In genomic region chr10:58735087-58735486, GRCh38 we compare ENCODE assay signal across 24 cellular contexts.
"Had no signal": no experiment of that assay in that cellular context is flagged by ENCODE, and none has a peak within 500 bp of the region (broad histone marks: within the 10 kb centered on the region; RNA-seq: fewer than 3 reads in every experiment).

No MANE protein-coding gene starts in this region.

- DNase-seq: activated B cell treated with CpG ODN at 0.5 μM for 24 hours; activated CD4-positive, alpha-beta T cell treated with anti-CD3 and anti-CD28 coated beads for 36 hours; activated CD4-positive, alpha-beta T cell treated with anti-CD3 and anti-CD28 coated beads, Interleukin-2, amount 50 U/mL, for 4 hours; activated CD8-positive, alpha-beta memory T cell treated with anti-CD3 and anti-CD28 coated beads for 24 hours; activated CD8-positive, alpha-beta memory T cell treated with anti-CD3 and anti-CD28 coated beads, Interleukin-2, amount 50 U/mL, for 4 hours; activated naive CD4-positive, alpha-beta T cell; activated naive CD8-positive, alpha-beta T cell treated with anti-CD3 and anti-CD28 coated beads for 36 hours; activated T-cell treated with anti-CD3 and anti-CD28 coated beads, Interleukin-2, amount 50 U/mL, for 4 hours; amniotic stem cell; effector CD4-positive, alpha-beta T cell; erythroblast; foreskin melanocyte; hippocampal formation; kidney glomerular epithelial cell; mucosa of descending colon; nucleus accumbens; stimulated activated CD4-positive, alpha-beta T cell treated with anti-CD3 and anti-CD28 coated beads, Interleukin-1b, Interleukin-23, amount 100 ng/mL, for 48 hours; substantia nigra had no signal

- H3K27ac ChIP-seq: tibial nerve had no signal

- H3K4me3 Mint-ChIP-seq: activated B cell treated with CpG ODN at 0.5 μM for 24 hours; activated CD4-positive, alpha-beta T cell treated with anti-CD3 and anti-CD28 coated beads for 36 hours; activated naive CD8-positive, alpha-beta T cell treated with anti-CD3 and anti-CD28 coated beads for 36 hours; activated T-cell treated with anti-CD3 and anti-CD28 coated beads, Interleukin-2, amount 50 U/mL, for 4 hours; stimulated activated naive CD8-positive, alpha-beta T cell treated with anti-CD3 and anti-CD28 coated beads, Interleukin-15, Interleukin-2, amounts not matched to agents 100 ng/mL and 50 ng/mL, for 24 hours had no signal

- H3K27ac Mint-ChIP-seq: activated B cell treated with CpG ODN at 0.5 μM for 24 hours; activated CD4-positive, alpha-beta T cell treated with anti-CD3 and anti-CD28 coated beads for 36 hours; activated naive CD8-positive, alpha-beta T cell treated with anti-CD3 and anti-CD28 coated beads for 36 hours; activated T-helper 2 cell treated with anti-CD3 and anti-CD28 coated beads, Interferon-gamma antibody, Interleukin-2, Interleukin-4, amounts not matched to agents 10 μg/mL and 5 μg/mL and 100 μg/mL, durations not matched to agents 14 hours and 24 hours and 36 hours; dendritic cell treated with granulocyte-macrophage colony-stimulating factor and Interleukin-4, amounts not matched to agents 40 ng/mL and 50 ng/mL, for 4 days; stimulated activated naive CD8-positive, alpha-beta T cell treated with anti-CD3 and anti-CD28 coated beads, Interleukin-15, Interleukin-2, amounts not matched to agents 100 ng/mL and 50 ng/mL, for 24 hours had no signal

- FAIRE-seq: bronchial epithelial cell, endometrium had no signal

- H3K9me3 Mint-ChIP-seq: activated T-helper 2 cell treated with anti-CD3 and anti-CD28 coated beads, Interferon-gamma antibody, Interleukin-2, Interleukin-4, amounts not matched to agents 10 μg/mL and 5 μg/mL and 100 μg/mL, durations not matched to agents 14 hours and 24 hours and 36 hours had no signal

- H3K36me3 Mint-ChIP-seq: activated naive CD8-positive, alpha-beta T cell treated with anti-CD3 and anti-CD28 coated beads for 36 hours had no signal

- H3K27me3 ChIP-seq: tibial nerve had no signal

- ATAC-seq: activated CD4-positive, alpha-beta T cell treated with anti-CD3 and anti-CD28 coated beads for 36 hours; activated T-cell treated with anti-CD3 and anti-CD28 coated beads, Interleukin-2, amount 50 U/mL, for 4 hours; mucosa of descending colon had no signal

- H3K4me1 Mint-ChIP-seq: activated B cell treated with CpG ODN at 0.5 μM for 24 hours; activated CD4-positive, alpha-beta T cell treated with anti-CD3 and anti-CD28 coated beads for 36 hours; activated naive CD8-positive, alpha-beta T cell treated with anti-CD3 and anti-CD28 coated beads for 36 hours had no signal

- H3K27me3 Mint-ChIP-seq: activated B cell treated with CpG ODN at 0.5 μM for 24 hours; activated CD4-positive, alpha-beta T cell treated with anti-CD3 and anti-CD28 coated beads for 36 hours; activated naive CD8-positive, alpha-beta T cell treated with anti-CD3 and anti-CD28 coated beads for 36 hours; dendritic cell treated with granulocyte-macrophage colony-stimulating factor and Interleukin-4, amounts not matched to agents 40 ng/mL and 50 ng/mL, for 4 days; stimulated activated naive CD8-positive, alpha-beta T cell treated with anti-CD3 and anti-CD28 coated beads, Interleukin-15, Interleukin-2, amounts not matched to agents 100 ng/mL and 50 ng/mL, for 24 hours had no signal

- H3K36me3 ChIP-seq: tibial nerve had no signal

- H3K4me3 ChIP-seq: mucosa of descending colon, tibial nerve had no signal
